15 cellular contexts compared by ENCODE assay signal in the genomic region with DNA sequence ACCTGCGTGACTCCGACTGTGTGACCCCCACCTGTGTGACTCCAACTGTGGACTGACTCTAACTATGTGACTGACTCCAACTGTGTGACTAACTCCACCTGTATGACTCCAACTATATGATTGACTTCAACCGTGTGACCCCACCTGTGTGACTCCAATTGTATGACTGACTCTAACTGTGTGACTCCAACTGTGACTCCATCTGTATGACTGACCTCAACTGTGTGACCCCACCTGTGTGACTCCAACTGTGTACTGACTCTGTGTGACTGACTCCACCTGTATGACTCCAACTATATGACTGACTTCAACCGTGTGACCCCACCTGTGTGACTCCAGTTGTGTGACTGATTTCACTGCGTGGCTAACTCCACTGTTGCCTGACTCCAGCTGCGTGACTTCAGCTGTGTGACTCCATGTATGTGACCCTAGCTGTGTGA. TPM values are rescaled to one million over a fixed set of nuclear protein-coding genes. Genes with fewer than 3 reads are reported as not detected.
A peak's percentile ranks its signal among the peaks of the same experiment; 100 is the strongest.
DNase-seq lines count a peak whose midpoint lies in the region; ATAC-seq and TF ChIP-seq lines count a peak whose summit lies in the region.
"Had no signal": no experiment of that assay in that cellular context is flagged by ENCODE, and none has a peak within 500 bp of the region (broad histone marks: within the 10 kb centered on the region; RNA-seq: fewer than 3 reads in every experiment).

No MANE protein-coding gene starts in this region.

- H3K4me3 Mint-ChIP-seq in CD4-positive, CD25-positive, alpha-beta regulatory T cell = no peak overlapping the region
- H3K4me3 Mint-ChIP-seq in chondrocyte (ENCODE audit: unreplicated experiment) (no peak overlapping the region), naive B cell (no peak overlapping the region)

- peaks cover 24% of the 10 kb centered on the region; the same call in 1 of the 2 replicates for H4K20me1 ChIP-seq in DND-41 (ENCODE audit: insufficient read depth, low read length)

- no peaks in the 10 kb centered on the region for H3K27me3 ChIP-seq in CD4-positive, CD25-positive, alpha-beta regulatory T cell (ENCODE audit: control insufficient read depth, insufficient read depth, low read length)
- H3K27me3 ChIP-seq in DND-41 (ENCODE audit: insufficient read depth, low read length, poor library complexity) = no peaks in the 10 kb centered on the region
- H3K27me3 ChIP-seq: gastroesophageal sphincter had no signal

- TF ChIP-seq CTCF in DND-41 (IDR thresholded peaks at IDR 0.05; ENCODE audit: borderline replicate concordance, extremely low read depth, low read length, poor library complexity, severe bottlenecking) (no peak), chondrocyte (IDR thresholded peaks at IDR 0.05) (no peak)

- no peak overlapping the region for H3K4me3 ChIP-seq in CD4-positive, CD25-positive, alpha-beta regulatory T cell (ENCODE audit: low read depth, low read length)
- H3K4me3 ChIP-seq in DND-41 (ENCODE audit: low read depth in 1 of 2, low read length in 2 of 2) = no peak overlapping the region
- H3K4me3 ChIP-seq: BLaER1 treated with 17β-estradiol and CSF1 and Interleukin-3, amounts not matched to agents 10 nM and 100 nM; gastroesophageal sphincter had no signal

- peak overlapping the region; percentile 8 to 70 (median 64) for H3K27ac Mint-ChIP-seq in CD4-positive, CD25-positive, alpha-beta regulatory T cell
- H3K27ac Mint-ChIP-seq in chondrocyte (ENCODE audit: unreplicated experiment) (peak overlapping the region; percentile 99), naive B cell (peak overlapping the region in 4 of 6 donors; percentile 4 to 91 (median 51))

- no peak overlapping the region for H3K27ac ChIP-seq in CD4-positive, CD25-positive, alpha-beta regulatory T cell (ENCODE audit: insufficient read depth, low read length, poor library complexity, severe bottlenecking)
- peak overlapping the region; percentile 2; the same call in 1 of the 2 replicates for H3K27ac ChIP-seq in DND-41 (ENCODE audit: low read length)

- peaks cover 11% of the 10 kb centered on the region for H3K36me3 ChIP-seq in CD4-positive, CD25-positive, alpha-beta regulatory T cell (ENCODE audit: control insufficient read depth, insufficient read depth, low read length)
- peaks cover 38% of the 10 kb centered on the region for H3K36me3 ChIP-seq in DND-41 (ENCODE audit: insufficient read depth, low read length)
- H3K36me3 ChIP-seq: BLaER1 treated with 17β-estradiol and CSF1 and Interleukin-3, amounts not matched to agents 10 nM and 100 nM had no signal

- no peaks in the 10 kb centered on the region for H3K27me3 Mint-ChIP-seq in CD4-positive, CD25-positive, alpha-beta regulatory T cell
- H3K27me3 Mint-ChIP-seq in chondrocyte (ENCODE audit: low read depth) (no peaks in the 10 kb centered on the region), naive B cell (no peaks in the 10 kb centered on the region)

- H3K4me2 ChIP-seq in DND-41 (ENCODE audit: insufficient read depth, low read length) = no peak overlapping the region

- H3K9me3 ChIP-seq in CD4-positive, CD25-positive, alpha-beta regulatory T cell (ENCODE audit: control insufficient read depth in 2 of 2, low read length in 2 of 2) = no peaks in the 10 kb centered on the region
- H3K9me3 ChIP-seq in DND-41 (ENCODE audit: insufficient read depth, low read length, severe bottlenecking) = no peaks in the 10 kb centered on the region
- H3K9me3 ChIP-seq: BLaER1 treated with 17β-estradiol and CSF1 and Interleukin-3, amounts not matched to agents 10 nM and 100 nM; gastroesophageal sphincter had no signal

- peaks cover 0 to 5% (median 2%) of the 10 kb centered on the region in 4 donors for H3K4me1 Mint-ChIP-seq in CD4-positive, CD25-positive, alpha-beta regulatory T cell
- peaks cover 63% of the 10 kb centered on the region for H3K4me1 Mint-ChIP-seq in chondrocyte (ENCODE audit: low read depth)
- H3K4me1 Mint-ChIP-seq in naive B cell = peaks cover 0 to 13% (median 7%) of the 10 kb centered on the region in 3 donors

- no peaks in the 10 kb centered on the region for H3K9me3 Mint-ChIP-seq in CD4-positive, CD25-positive, alpha-beta regulatory T cell
- H3K9me3 Mint-ChIP-seq in chondrocyte (ENCODE audit: low read depth) = no peaks in the 10 kb centered on the region
- H3K9me3 Mint-ChIP-seq in naive B cell = no peaks in the 10 kb centered on the region

- DNase-seq in CD4-positive, CD25-positive, alpha-beta regulatory T cell = no peak
- DNase-seq in DND-41 (no peak), chondrocyte (ENCODE audit: low spot score) (no peak), naive B cell (no peak), activated gamma-delta T cell (lab: John Stamatoyannopoulos, UW) (no peak), SW 1271 (lab: John Stamatoyannopoulos, UW) (no peak)
- DNase-seq: anterior cingulate cortex; NCI-H2171; NK-92 treated with Interleukin-12 subunit alpha and Interleukin-12 subunit beta, amount 100 ng/mL, for 24 hours; retina; stimulated activated CD4-positive, alpha-beta T cell treated with anti-CD3 and anti-CD28 coated beads, Interleukin-2, amount 100 ng/mL, for 48 hours had no signal

- H3K4me1 ChIP-seq in CD4-positive, CD25-positive, alpha-beta regulatory T cell (ENCODE audit: control insufficient read depth, insufficient read depth, low read length, poor library complexity, severe bottlenecking) = no peaks in the 10 kb centered on the region
- H3K4me1 ChIP-seq in DND-41 (ENCODE audit: insufficient read depth, low read length) = peaks cover 11% of the 10 kb centered on the region

- no peak overlapping the region for H3K9ac ChIP-seq in DND-41 (ENCODE audit: low read depth, low read length)
- H3K9ac ChIP-seq: BLaER1 treated with 17β-estradiol and CSF1 and Interleukin-3, amounts not matched to agents 10 nM and 100 nM had no signal

- ATAC-seq in CD4-positive, CD25-positive, alpha-beta regulatory T cell (ENCODE audit: low read depth in 2 of 2) = no peak
- ATAC-seq in DND-41 (ENCODE audit: insufficient read depth, low read depth) (no peak), naive B cell (ENCODE audit: low read depth in 2 of 2) (no peak), HG03469 (IDR thresholded peaks at IDR 0.05; ENCODE audit: unreplicated experiment) (no peak), HG02610 (IDR thresholded peaks at IDR 0.05; ENCODE audit: unreplicated experiment) (no peak)
- ATAC-seq: gastroesophageal sphincter had no signal

- H3K36me3 Mint-ChIP-seq in CD4-positive, CD25-positive, alpha-beta regulatory T cell = peaks cover 15% of the 10 kb centered on the region
- H3K36me3 Mint-ChIP-seq in chondrocyte (ENCODE audit: low read depth) (peaks cover 12% of the 10 kb centered on the region), naive B cell (peaks cover 0 to 10% of the 10 kb centered on the region in 2 donors)

- no peak overlapping the region for H2AFZ ChIP-seq in DND-41 (ENCODE audit: low read depth, low read length)

- peaks cover 15% of the 10 kb centered on the region for H3K79me2 ChIP-seq in DND-41 (ENCODE audit: insufficient read depth, low read length)

RNA-seq across cellular contexts. Expression of gene SYNJ2, which starts 38.6 kb away (rescaled TPM):
- 46.3 TPM for total RNA-seq in CD4-positive, CD25-positive, alpha-beta regulatory T cell
- polyA plus RNA-seq in CD4-positive, CD25-positive, alpha-beta regulatory T cell = 10 to 100 TPM in 2 of 4 donors, 1 to 10 TPM in 2; 6.4 to 12.4 (median 8.6) TPM
- 29.2 to 54.5 TPM (median 53.1 TPM) in 3 replicates for total RNA-seq in chondrocyte
- polyA plus RNA-seq in naive B cell (ENCODE audit: low read depth in 6 of 6) = 1 to 10 TPM; 2.4 to 9.5 (median 4.7) TPM
